8 cellular contexts compared by ENCODE assay signal in the genomic region with DNA sequence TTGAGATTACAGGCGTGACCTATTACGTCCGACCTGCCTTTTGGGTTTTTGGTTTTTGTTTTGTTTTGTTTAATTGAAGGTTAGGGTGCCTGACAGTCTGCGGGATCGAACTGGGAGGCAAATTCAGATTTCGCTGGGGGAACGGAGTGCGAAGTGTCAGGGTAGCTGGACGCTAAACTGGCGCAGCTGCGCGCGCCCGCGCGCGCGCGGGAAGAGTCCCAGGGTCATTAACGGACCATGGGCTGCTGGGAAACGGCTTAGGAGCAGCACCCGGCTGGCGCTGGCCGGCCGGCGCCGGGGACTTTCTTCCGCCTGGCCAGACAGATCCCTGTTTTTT. TPM values are rescaled to one million over a fixed set of nuclear protein-coding genes. Genes with fewer than 3 reads are reported as not detected.
DNase-seq lines count a peak whose midpoint lies in the region; ATAC-seq, FAIRE-seq and TF ChIP-seq lines count a peak whose summit lies in the region.

No MANE protein-coding gene starts in this region.

- peak overlapping the region; percentile 99 for H3K4me3 Mint-ChIP-seq in progenitor cell of endocrine pancreas (ENCODE audit: low read depth)

- H3K4me3 ChIP-seq in AG10803 (ENCODE audit: low read length), result peak overlapping the region; percentile 94

- H3K27ac Mint-ChIP-seq in progenitor cell of endocrine pancreas, result peak overlapping the region; percentile 100

- H3K4me1 Mint-ChIP-seq in progenitor cell of endocrine pancreas (ENCODE audit: low read depth), result peaks cover 37% of the 10 kb centered on the region

- intact Hi-C loops in left ventricle myocardium superior (cut with micrococcal nuclease), result no loop called here

- H3K36me3 Mint-ChIP-seq in progenitor cell of endocrine pancreas (ENCODE audit: insufficient read depth), result peaks cover 20% of the 10 kb centered on the region

- ATAC-seq in GM19023 (IDR thresholded peaks at IDR 0.05; ENCODE audit: unreplicated experiment) (peak; percentile 61), left ventricle myocardium superior (peak; percentile 90), HG02970 (IDR thresholded peaks at IDR 0.05; ENCODE audit: low FRiP score, unreplicated experiment) (no peak)

- peak; percentile 12 for FAIRE-seq in RCC 7860 (lab: Jason Lieb, UNC)

- H3K27me3 Mint-ChIP-seq in progenitor cell of endocrine pancreas, result no peaks in the 10 kb centered on the region

- TF ChIP-seq CTCF in AG10803 (conservative IDR thresholded peaks at IDR 0.05; ENCODE audit: low read length), result no peak
- no peak for TF ChIP-seq CTCF in progenitor cell of endocrine pancreas (IDR thresholded peaks at IDR 0.05; ENCODE audit: unreplicated experiment)

- no peaks in the 10 kb centered on the region for H3K9me3 Mint-ChIP-seq in progenitor cell of endocrine pancreas (ENCODE audit: low read depth)

- DNase-seq in AG10803 (ENCODE audit: low read depth), result peak; percentile 85
- peak; percentile 73 to 80 for DNase-seq in Kasumi-1 (lab: John Stamatoyannopoulos, UW)
- peak; percentile 76 for DNase-seq in RCC 7860 (ENCODE audit: low spot score)
- peak in 57 of 58 donors; percentile 37 to 94 (median 82) for DNase-seq in anterior cingulate cortex (lab: John Stamatoyannopoulos, UW)
- DNase-seq in left ventricle myocardium superior, result peak; percentile 92
- DNase-seq in progenitor cell of endocrine pancreas (ENCODE audit: low spot score, unreplicated experiment), result peak; percentile 68

RNA-seq across cellular contexts. Expression of a gene that starts 6.8 kb away (rescaled TPM):
- total RNA-seq in left ventricle myocardium superior, result 233 TPM
- total RNA-seq in progenitor cell of endocrine pancreas, result 152 and 165 TPM in 2 replicates

RNA-seq across cellular contexts. Expression of a gene that starts 19.0 kb away (rescaled TPM):
- 341 TPM for total RNA-seq in left ventricle myocardium superior
- total RNA-seq in progenitor cell of endocrine pancreas, result 52.5 and 56.6 TPM in 2 replicates

RNA-seq across cellular contexts. Expression of a gene that starts 19.3 kb away (rescaled TPM):
- total RNA-seq in left ventricle myocardium superior (2.0 TPM), progenitor cell of endocrine pancreas (2.4 and 2.5 TPM in 2 replicates)

RNA-seq across cellular contexts. Expression of a gene that starts 27.6 kb away (rescaled TPM):
- 20.1 TPM for total RNA-seq in left ventricle myocardium superior
- 80.4 and 82.9 TPM in 2 replicates for total RNA-seq in progenitor cell of endocrine pancreas

RNA-seq across cellular contexts. Expression of a gene that starts 28.3 kb away (rescaled TPM):
- 24.9 TPM for total RNA-seq in left ventricle myocardium superior
- 52.4 and 57.4 TPM in 2 replicates for total RNA-seq in progenitor cell of endocrine pancreas
